27 cellular contexts compared by ENCODE assay signal in the genomic region with DNA sequence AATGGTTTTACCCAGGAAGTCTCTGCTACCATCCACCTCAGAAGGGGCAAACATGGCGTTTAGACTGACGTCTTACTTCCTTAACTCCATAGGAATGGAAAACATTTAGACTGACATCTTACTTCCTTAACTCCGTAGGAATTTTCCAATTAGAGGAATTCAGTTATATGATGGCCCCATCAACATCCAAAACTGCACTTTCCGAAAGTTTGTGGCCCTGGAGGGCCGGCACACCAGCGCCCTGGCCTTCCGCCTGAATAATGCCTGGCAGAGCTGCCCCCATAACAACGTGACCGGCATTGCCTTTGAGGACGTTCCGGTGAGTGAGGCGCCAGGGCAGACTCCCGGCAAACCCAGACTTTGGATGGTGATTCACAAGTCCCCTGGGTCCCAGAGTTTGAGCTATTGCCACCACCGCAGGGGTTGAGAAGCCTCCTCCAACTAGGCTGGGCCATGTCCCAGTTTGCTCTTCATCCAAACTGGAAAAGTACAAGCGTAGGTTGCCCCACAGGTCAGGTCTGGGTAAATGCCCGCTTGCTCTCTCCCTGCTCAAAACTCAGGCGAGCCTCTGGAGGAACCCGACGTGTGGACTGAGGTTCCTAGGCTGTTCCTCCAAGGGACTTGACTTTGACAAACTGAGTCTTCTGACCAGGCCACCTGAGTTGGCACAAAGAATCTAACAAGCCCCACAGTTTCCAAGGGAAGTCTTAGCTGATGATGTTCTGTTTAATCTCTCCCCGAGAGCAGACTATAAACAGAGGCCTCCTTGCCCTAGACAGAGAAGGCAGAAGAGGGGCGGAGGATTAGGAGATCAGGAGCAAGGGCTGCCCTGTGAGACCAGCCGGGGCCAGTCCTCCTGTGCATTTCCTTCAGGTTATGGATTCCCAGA. TPM values are rescaled to one million over a fixed set of nuclear protein-coding genes. Genes with fewer than 3 reads are reported as not detected.
A peak's percentile ranks its signal among the peaks of the same experiment; 100 is the strongest.
DNase-seq lines count a peak whose midpoint lies in the region; ATAC-seq and TF ChIP-seq lines count a peak whose summit lies in the region.
"Had no signal": no experiment of that assay in that cellular context is flagged by ENCODE, and none has a peak within 500 bp of the region (broad histone marks: within the 10 kb centered on the region; RNA-seq: fewer than 3 reads in every experiment).

No MANE protein-coding gene starts in this region.

- DNase-seq in right atrium auricular region (ENCODE audit: low spot score) (peak; percentile 80), cardiac septum (ENCODE audit: low spot score) (no peak), sigmoid colon (peak; percentile 71), aorta (peak; percentile 70 to 91), AG08395 (ENCODE audit: low spot score) (no peak), GM19238 (ENCODE audit: insufficient read length, low spot score) (no peak)
- DNase-seq in CD4-positive, alpha-beta T cell: no peak
- DNase-seq: activated CD4-positive, alpha-beta T cell treated with anti-CD3 and anti-CD28 coated beads for 36 hours; activated naive CD4-positive, alpha-beta T cell treated with Interleukin-2 at 50 U/mL for 16 hours; activated T-cell treated with anti-CD3 and anti-CD28 coated beads, Interleukin-2, amount 50 U/mL, for 4 hours; cortex of kidney; H7; kidney; naive B cell; NCI-H1694; NCI-H2171 treated with DMSO at 0.1 percent for 48 hours; NCI-H524 treated with DMSO at 0.1 percent for 48 hours; nucleus accumbens; stimulated activated naive CD8-positive, alpha-beta T cell treated with anti-CD3 and anti-CD28 coated beads, Interleukin-15, amount 100 ng/mL, for 72 hours had no signal

- no peak for TF ChIP-seq POLR2A in gastroesophageal sphincter (IDR thresholded peaks at IDR 0.05)
- no peak for TF ChIP-seq POLR2A in sigmoid colon (IDR thresholded peaks at IDR 0.05)

- no peaks in the 10 kb centered on the region for H3K4me1 Mint-ChIP-seq in CD4-positive, alpha-beta T cell (ENCODE audit: low read depth)
- H3K4me1 Mint-ChIP-seq: activated CD4-positive, alpha-beta T cell treated with anti-CD3 and anti-CD28 coated beads for 36 hours had no signal

- no peaks in the 10 kb centered on the region for H3K9me3 Mint-ChIP-seq in CD4-positive, alpha-beta T cell
- H3K9me3 Mint-ChIP-seq: activated T-cell treated with anti-CD3 and anti-CD28 coated beads, Interleukin-2, amount 50 U/mL, for 4 hours; memory B cell; stimulated activated naive CD8-positive, alpha-beta T cell treated with anti-CD3 and anti-CD28 coated beads, Interleukin-15, amount 100 ng/mL, for 72 hours; T-helper 1 cell treated with Interleukin-12 subunit alpha and Interleukin-12 subunit beta and Interleukin-4 antibody, amounts not matched to agents 30 μg/mL and 1 μg/mL, for 36 hours had no signal

- peak overlapping the region; percentile 53 to 61 for H3K27ac ChIP-seq in right atrium auricular region
- peak overlapping the region in 3 of 4 donors; percentile 27 to 77 (median 65) for H3K27ac ChIP-seq in gastroesophageal sphincter
- H3K27ac ChIP-seq in sigmoid colon: peak overlapping the region; percentile 36 to 85 (median 78)
- no peak overlapping the region for H3K27ac ChIP-seq in aorta (ENCODE audit: low read depth in 1 of 2, low read length in 2 of 2)
- no peak overlapping the region for H3K27ac ChIP-seq in CD4-positive, alpha-beta T cell (ENCODE audit: low read depth, low read length)
- H3K27ac ChIP-seq: BLaER1 treated with 17β-estradiol and CSF1 and Interleukin-3, amounts not matched to agents 10 nM and 100 nM; KMS-11; SK-N-MC had no signal

- H3K4me1 ChIP-seq in right atrium auricular region (peaks cover 0 to 3% of the 10 kb centered on the region in 2 donors), gastroesophageal sphincter (peaks cover 0 to 26% (median 9%) of the 10 kb centered on the region in 3 donors), sigmoid colon (peaks cover 0 to 52% (median 47%) of the 10 kb centered on the region in 4 donors), aorta (ENCODE audit: control insufficient read depth in 1 of 2, insufficient read depth in 2 of 2, low read length in 2 of 2) (no peaks in the 10 kb centered on the region)

- CTCF ChIA-PET in CD4-positive, alpha-beta T cell (lab: Charles Lee): no interaction called here

- no peak overlapping the region for H3K4me3 Mint-ChIP-seq in CD4-positive, alpha-beta T cell
- H3K4me3 Mint-ChIP-seq: activated CD4-positive, alpha-beta T cell treated with anti-CD3 and anti-CD28 coated beads for 36 hours; activated T-cell treated with anti-CD3 and anti-CD28 coated beads, Interleukin-2, amount 50 U/mL, for 4 hours; memory B cell; stimulated activated naive CD8-positive, alpha-beta T cell treated with anti-CD3 and anti-CD28 coated beads, Interleukin-15, amount 100 ng/mL, for 72 hours; T-helper 1 cell treated with Interleukin-12 subunit alpha and Interleukin-12 subunit beta and Interleukin-4 antibody, amounts not matched to agents 30 μg/mL and 1 μg/mL, for 36 hours had no signal

- H3K27me3 ChIP-seq in right atrium auricular region (no peaks in the 10 kb centered on the region), gastroesophageal sphincter (no peaks in the 10 kb centered on the region), sigmoid colon (no peaks in the 10 kb centered on the region), aorta (ENCODE audit: control insufficient read depth in 1 of 2, insufficient read depth in 2 of 2, low read length in 1 of 2) (no peaks in the 10 kb centered on the region)
- no peaks in the 10 kb centered on the region for H3K27me3 ChIP-seq in CD4-positive, alpha-beta T cell (ENCODE audit: control insufficient read depth, insufficient read depth, low read length)
- H3K27me3 ChIP-seq: BLaER1 treated with 17β-estradiol and CSF1 and Interleukin-3, amounts not matched to agents 10 nM and 100 nM had no signal

- no peaks in the 10 kb centered on the region for H3K9me3 ChIP-seq in right atrium auricular region
- no peaks in the 10 kb centered on the region for H3K9me3 ChIP-seq in gastroesophageal sphincter
- no peaks in the 10 kb centered on the region for H3K9me3 ChIP-seq in sigmoid colon
- no peaks in the 10 kb centered on the region for H3K9me3 ChIP-seq in aorta (ENCODE audit: control insufficient read depth, low read length)
- no peaks in the 10 kb centered on the region for H3K9me3 ChIP-seq in CD4-positive, alpha-beta T cell (ENCODE audit: control insufficient read depth, low read length)
- H3K9me3 ChIP-seq: BLaER1 treated with 17β-estradiol and CSF1 and Interleukin-3, amounts not matched to agents 10 nM and 100 nM had no signal

- intact Hi-C loops in cardiac septum (cut with DNase I) (loop anchor here (5.0 to 10.0 kb wide), 2 partner anchors 35 to 257 kb away; no protein-coding TSS in a partner anchor), sigmoid colon (cut with DNase I) (loop anchor here (5.0 to 10.0 kb wide), 2 partner anchors 70 to 237 kb away; a partner anchor contains a TSS), aorta (cut with DNase I) (no loop called here)
- intact Hi-C loops in CD4-positive, alpha-beta T cell (cut with DNase I, micrococcal nuclease): no loop called here

- 44 to 85% methylated on average over 6 to 11 of the region's 22 CpGs for WGBS in gastroesophageal sphincter (ENCODE audit: low coverage in 1 of 2), 2 donors
- WGBS in sigmoid colon, 2 donors: 95 to 96% methylated on average over 22 of the region's 22 CpGs
- WGBS in aorta, 2 donors: 59 to 74% methylated on average over 22 of the region's 22 CpGs

- H3K4me3 ChIP-seq in right atrium auricular region (no peak overlapping the region), gastroesophageal sphincter (no peak overlapping the region), sigmoid colon (no peak overlapping the region), aorta (ENCODE audit: low read length in 2 of 2) (no peak overlapping the region)
- H3K4me3 ChIP-seq: BLaER1 treated with 17β-estradiol and CSF1 and Interleukin-3, amounts not matched to agents 10 nM and 100 nM; GM12878; SK-N-MC had no signal

- no peaks in the 10 kb centered on the region for H3K27me3 Mint-ChIP-seq in CD4-positive, alpha-beta T cell
- H3K27me3 Mint-ChIP-seq: activated CD4-positive, alpha-beta T cell treated with anti-CD3 and anti-CD28 coated beads for 36 hours; memory B cell; naive B cell; stimulated activated naive CD8-positive, alpha-beta T cell treated with anti-CD3 and anti-CD28 coated beads, Interleukin-15, amount 100 ng/mL, for 72 hours had no signal

- H3K36me3 Mint-ChIP-seq in CD4-positive, alpha-beta T cell (ENCODE audit: low read depth): peaks cover 19% of the 10 kb centered on the region

- POLR2A ChIA-PET in CD4-positive, alpha-beta T cell (lab: Charles Lee): no interaction called here

- no peak overlapping the region for H3K27ac Mint-ChIP-seq in CD4-positive, alpha-beta T cell
- H3K27ac Mint-ChIP-seq: activated CD4-positive, alpha-beta T cell treated with anti-CD3 and anti-CD28 coated beads for 36 hours; memory B cell; naive B cell; stimulated activated naive CD8-positive, alpha-beta T cell treated with anti-CD3 and anti-CD28 coated beads, Interleukin-15, amount 100 ng/mL, for 72 hours; T-helper 1 cell treated with Interleukin-12 subunit alpha and Interleukin-12 subunit beta and Interleukin-4 antibody, amounts not matched to agents 30 μg/mL and 1 μg/mL, for 36 hours had no signal

- ATAC-seq in gastroesophageal sphincter (peak; percentile 23), aorta (ENCODE audit: low FRiP score) (peak; percentile 62)
- ATAC-seq in CD4-positive, alpha-beta T cell (ENCODE audit: poor library complexity): no peak
- ATAC-seq: activated CD4-positive, alpha-beta T cell treated with anti-CD3 and anti-CD28 coated beads for 36 hours; activated T-cell treated with anti-CD3 and anti-CD28 coated beads, Interleukin-2, amount 50 U/mL, for 4 hours; esophagus mucosa; GM12878; stimulated activated naive CD8-positive, alpha-beta T cell treated with anti-CD3 and anti-CD28 coated beads, Interleukin-15, amount 100 ng/mL, for 72 hours had no signal

- TF ChIP-seq CTCF in right atrium auricular region (IDR thresholded peaks at IDR 0.05) (no peak), gastroesophageal sphincter (IDR thresholded peaks at IDR 0.05) (no peak), sigmoid colon (IDR thresholded peaks at IDR 0.05) (no peak)
- TF ChIP-seq CTCF in CD4-positive, alpha-beta T cell (IDR thresholded peaks at IDR 0.05): no peak

- H3K36me3 ChIP-seq in right atrium auricular region: no peaks in the 10 kb centered on the region
- H3K36me3 ChIP-seq in gastroesophageal sphincter: peaks cover 0 to 7% of the 10 kb centered on the region in 2 donors
- no peaks in the 10 kb centered on the region for H3K36me3 ChIP-seq in sigmoid colon
- no peaks in the 10 kb centered on the region for H3K36me3 ChIP-seq in aorta (ENCODE audit: control insufficient read depth in 1 of 2, insufficient read depth in 2 of 2, low read length in 1 of 2)

- TF ChIP-seq EP300 in gastroesophageal sphincter (IDR thresholded peaks at IDR 0.05): no peak
- peak; percentile 21 to 57 (median 46) for TF ChIP-seq EP300 in sigmoid colon (IDR thresholded peaks at IDR 0.05)

RNA-seq across cellular contexts. Expression of a gene that starts 57.7 kb away (rescaled TPM):
- 10 to 100 TPM; 11.3 to 14.5 TPM for total RNA-seq in right atrium auricular region
- 12.5 TPM for total RNA-seq in cardiac septum
- 10 to 100 TPM; 16.2 to 26.9 (median 20.1) TPM for total RNA-seq in gastroesophageal sphincter
- 10 to 100 TPM; 11.7 to 20.8 (median 15.7) TPM for total RNA-seq in sigmoid colon
- polyA plus RNA-seq in sigmoid colon: 10 to 100 TPM in 1 of 3 donors, 1 to 10 TPM in 2; 5.4 to 20.1 (median 6.9) TPM
- total RNA-seq in aorta: 10 to 100 TPM; 27.0 to 31.0 TPM
- polyA plus RNA-seq in aorta: 10 to 100 TPM; 11.2 to 13.3 TPM
- 10 to 100 TPM in 1 of 2 experiments, 1 to 10 TPM in 1; 8.4 to 10.2 TPM for total RNA-seq in CD4-positive, alpha-beta T cell

Comparison
In these comparisons a context has a peak if more than half of its experiments do, and no peak if none do; other contexts are left out.
1. DNase-seq: peak in right atrium auricular region (single experiment), sigmoid colon (single experiment) and aorta (2 of 2); none in cardiac septum (single experiment), CD4-positive, alpha-beta T cell (0 of 10), AG08395 (single experiment) and GM19238 (single experiment).
2. H3K27ac ChIP-seq: peak in right atrium auricular region (2 of 2), gastroesophageal sphincter (3 of 4) and sigmoid colon (4 of 4); none in aorta (0 of 2) and CD4-positive, alpha-beta T cell (single experiment).
3. intact Hi-C loops: an anchor here in cardiac septum (5.0 to 10.0 kb wide) and sigmoid colon (5.0 to 10.0 kb wide); none called in aorta and CD4-positive, alpha-beta T cell.